1 cellular context compared by ENCODE assay signal in the genomic region with DNA sequence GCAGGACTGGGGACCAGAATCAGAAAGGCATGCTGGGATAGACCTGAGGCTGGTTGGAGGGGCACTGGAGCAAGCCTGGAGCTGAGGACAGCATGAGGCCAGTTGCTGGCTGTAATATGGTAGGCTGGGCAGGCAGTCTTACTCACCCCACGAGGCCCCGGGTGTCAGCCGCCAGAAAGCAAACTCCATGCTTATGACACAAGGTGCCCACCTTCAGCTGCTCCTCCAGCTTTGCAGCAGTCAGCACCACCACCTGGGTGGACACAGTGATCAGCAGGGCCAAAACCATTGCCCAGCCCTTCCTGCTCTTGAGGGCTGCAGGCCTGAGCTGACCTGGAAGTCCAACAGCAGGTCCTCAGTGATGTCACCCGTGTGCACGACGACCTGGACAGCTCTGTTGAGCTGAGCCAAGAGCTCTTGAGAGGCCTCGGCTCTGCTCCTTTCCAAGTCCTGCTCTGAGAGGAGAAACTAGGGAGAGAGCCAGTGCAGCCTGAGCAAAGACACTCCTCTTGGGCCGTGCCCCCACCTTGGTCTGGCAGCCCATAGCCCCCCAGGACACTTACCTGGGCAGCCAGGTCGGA.
TF ChIP-seq lines count a peak whose summit lies in the region.

No MANE protein-coding gene starts in this region.

TF ChIP-seq in HepG2, 621 proteins besides CTCF, POLR2A, EP300 and RAD21:
- TF ChIP-seq CBFB (CRISPR knock-in tag; IDR thresholded peaks at IDR 0.05) (no peak), ZNF350 (CRISPR knock-in tag; IDR thresholded peaks at IDR 0.05; ENCODE audit: borderline replicate concordance, low read depth) (0 out of 2 replicates have a peak, but pooled peaks have one; percentile 27), MXD3 (CRISPR knock-in tag; IDR thresholded peaks at IDR 0.05) (no peak), ZNF225 (CRISPR knock-in tag; IDR thresholded peaks at IDR 0.05) (peak; percentile 26; the same call in 1 of the 2 replicates), ZNF431 (CRISPR knock-in tag; IDR thresholded peaks at IDR 0.05; ENCODE audit: borderline replicate concordance, low read depth) (no peak), MEIS1 (CRISPR knock-in tag; IDR thresholded peaks at IDR 0.05; ENCODE audit: borderline replicate concordance) (peak; percentile 12; the same call in 1 of the 2 replicates), ZNF768 (CRISPR knock-in tag; IDR thresholded peaks at IDR 0.05) (peak; percentile 8; the same call in 1 of the 2 replicates)
- TF ChIP-seq, protein P1, sequence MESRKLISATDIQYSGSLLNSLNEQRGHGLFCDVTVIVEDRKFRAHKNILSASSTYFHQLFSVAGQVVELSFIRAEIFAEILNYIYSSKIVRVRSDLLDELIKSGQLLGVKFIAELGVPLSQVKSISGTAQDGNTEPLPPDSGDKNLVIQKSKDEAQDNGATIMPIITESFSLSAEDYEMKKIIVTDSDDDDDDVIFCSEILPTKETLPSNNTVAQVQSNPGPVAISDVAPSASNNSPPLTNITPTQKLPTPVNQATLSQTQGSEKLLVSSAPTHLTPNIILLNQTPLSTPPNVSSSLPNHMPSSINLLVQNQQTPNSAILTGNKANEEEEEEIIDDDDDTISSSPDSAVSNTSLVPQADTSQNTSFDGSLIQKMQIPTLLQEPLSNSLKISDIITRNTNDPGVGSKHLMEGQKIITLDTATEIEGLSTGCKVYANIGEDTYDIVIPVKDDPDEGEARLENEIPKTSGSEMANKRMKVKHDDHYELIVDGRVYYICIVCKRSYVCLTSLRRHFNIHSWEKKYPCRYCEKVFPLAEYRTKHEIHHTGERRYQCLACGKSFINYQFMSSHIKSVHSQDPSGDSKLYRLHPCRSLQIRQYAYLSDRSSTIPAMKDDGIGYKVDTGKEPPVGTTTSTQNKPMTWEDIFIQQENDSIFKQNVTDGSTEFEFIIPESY (CRISPR knock-in tag; IDR thresholded peaks at IDR 0.05): 0 out of 2 replicates have a peak, but pooled peaks have one; percentile 25
- TF ChIP-seq, protein P2, sequence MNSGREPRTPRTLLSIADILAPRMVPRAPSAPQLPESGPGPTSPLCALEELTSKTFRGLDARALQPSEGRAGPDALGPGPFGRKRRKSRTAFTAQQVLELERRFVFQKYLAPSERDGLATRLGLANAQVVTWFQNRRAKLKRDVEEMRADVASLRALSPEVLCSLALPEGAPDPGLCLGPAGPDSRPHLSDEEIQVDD (CRISPR knock-in tag; IDR thresholded peaks at IDR 0.05; ENCODE audit: borderline replicate concordance): 0 out of 2 replicates have a peak, but pooled peaks have one; percentile 47
